In the genomic region with DNA sequence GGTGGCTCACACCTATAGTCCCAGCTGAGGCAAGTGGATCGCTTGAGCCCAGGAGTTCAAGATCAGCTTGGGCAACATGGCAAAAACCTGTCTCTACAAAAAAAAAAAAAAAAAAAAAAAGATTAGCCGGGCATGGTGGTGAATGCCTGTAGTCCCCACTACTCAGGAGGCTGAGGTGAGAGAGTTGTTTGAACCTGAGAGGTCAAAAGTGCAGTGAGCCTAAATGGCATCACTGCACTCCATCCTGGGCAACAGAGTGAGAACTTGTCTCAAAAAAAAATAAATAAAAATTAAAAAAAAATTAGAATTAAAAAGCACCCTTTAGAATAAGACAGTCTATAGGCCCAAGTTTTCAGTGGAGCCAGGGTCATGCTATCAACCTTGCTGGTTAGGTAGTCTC, we compare ENCODE assay signal across 16 cellular contexts.
DNase-seq lines count a peak whose midpoint lies in the region; ATAC-seq and TF ChIP-seq lines count a peak whose summit lies in the region.
"Had no signal": no experiment of that assay in that cellular context is flagged by ENCODE, and none has a peak within 500 bp of the region (broad histone marks: within the 10 kb centered on the region; RNA-seq: fewer than 3 reads in every experiment).

No MANE protein-coding gene starts in this region.

- no peak overlapping the region; the same call in 1 of the 2 replicates for H3K4me2 ChIP-seq in MM.1S (ENCODE audit: low read depth, low read length)
- H3K4me2 ChIP-seq: BLaER1 had no signal

- TF ChIP-seq CTCF in GM12865 (IDR thresholded peaks at IDR 0.05; ENCODE audit: insufficient read depth, low read depth, low read length, missing control alignments) (no peak), MM.1S (IDR thresholded peaks at IDR 0.05; ENCODE audit: low read length) (no peak), body of pancreas (IDR thresholded peaks at IDR 0.05) (no peak)

- ATAC-seq in GM21360 (IDR thresholded peaks at IDR 0.05; ENCODE audit: unreplicated experiment) (peak; percentile 6), body of pancreas (no peak), HG03457 (IDR thresholded peaks at IDR 0.05; ENCODE audit: unreplicated experiment) (no peak)
- ATAC-seq: left ventricle myocardium superior, right cardiac atrium had no signal

- no peaks in the 10 kb centered on the region for H3K79me2 ChIP-seq in MM.1S (ENCODE audit: low read length)

- intact Hi-C loops in body of pancreas (cut with DNase I), result no loop called here

- no peak overlapping the region for H3K4me3 ChIP-seq in GM12865 (ENCODE audit: low read depth, low read length)
- no peak overlapping the region for H3K4me3 ChIP-seq in MM.1S (ENCODE audit: low read length)
- H3K4me3 ChIP-seq in body of pancreas, result no peak overlapping the region
- H3K4me3 ChIP-seq: BLaER1, breast epithelium had no signal

- WGBS in body of pancreas, 2 donors, result 92 to 96% methylated on average over 2 of the region's 2 CpGs

- peaks cover 38% of the 10 kb centered on the region for H3F3A ChIP-seq in MM.1S (ENCODE audit: insufficient read depth, low read length)

- H3K9me3 ChIP-seq in MM.1S (replicated peaks; ENCODE audit: insufficient read depth, low read length) (no peaks in the 10 kb centered on the region), body of pancreas (no peaks in the 10 kb centered on the region)
- H3K9me3 ChIP-seq: BLaER1, breast epithelium had no signal

- H3K36me3 ChIP-seq in MM.1S (replicated peaks; ENCODE audit: insufficient read depth, low read length) (no peaks in the 10 kb centered on the region), body of pancreas (replicated peaks in 1 of 2; ENCODE audit: insufficient read depth in 1 of 2, low read depth in 2 of 2) (no peaks in the 10 kb centered on the region)
- H3K36me3 ChIP-seq: BLaER1, breast epithelium had no signal

- no peaks in the 10 kb centered on the region for H3K9me2 ChIP-seq in MM.1S (replicated peaks; ENCODE audit: insufficient read depth, low read length)

- peak; percentile 58 for DNase-seq in GM12865 (ENCODE audit: low read depth)
- DNase-seq in MM.1S, result peak; percentile 42
- DNase-seq in body of pancreas, result no peak
- DNase-seq in amniotic stem cell (lab: John Stamatoyannopoulos, UW), result no peak
- no peak for DNase-seq in GM03348 (ENCODE audit: low spot score)
- DNase-seq in cerebellar cortex (ENCODE audit: low spot score), result no peak
- DNase-seq: activated effector memory CD4-positive, alpha-beta T cell treated with anti-CD3 and anti-CD28 coated beads, Interleukin-2, amount 50 U/mL, for 16 hours; Karpas-422; left ventricle myocardium superior; NCI-H187; right cardiac atrium; stimulated activated CD4-positive, alpha-beta T cell treated with anti-CD3 and anti-CD28 coated beads, Interleukin-1b, Interleukin-23, amount 100 ng/mL, for 48 hours had no signal

- H3K27ac ChIP-seq in MM.1S (ENCODE audit: low read length) (peak overlapping the region; percentile 95; the same call in 1 of the 2 replicates), body of pancreas (peak overlapping the region in 3 of 4 donors; percentile 7 to 88 (median 75))
- H3K27ac ChIP-seq: BLaER1, breast epithelium had no signal

- no peak overlapping the region for H2AFZ ChIP-seq in MM.1S (ENCODE audit: low read length)

- TF ChIP-seq POLR2A in body of pancreas (IDR thresholded peaks at IDR 0.05), result no peak

- peaks cover 40% of the 10 kb centered on the region for H3K4me1 ChIP-seq in MM.1S (ENCODE audit: low read length)
- H3K4me1 ChIP-seq in body of pancreas, result peaks cover 79% of the 10 kb centered on the region
- H3K4me1 ChIP-seq: BLaER1, breast epithelium had no signal

- no peak overlapping the region for H3K9ac ChIP-seq in MM.1S (ENCODE audit: low read length)
- H3K9ac ChIP-seq: BLaER1 had no signal

- no peaks in the 10 kb centered on the region for H4K20me1 ChIP-seq in MM.1S (ENCODE audit: insufficient read depth, low read length)
- H4K20me1 ChIP-seq: BLaER1 had no signal

- H3K27me3 ChIP-seq in MM.1S (replicated peaks; ENCODE audit: insufficient read depth, low read length) (no peaks in the 10 kb centered on the region), body of pancreas (no peaks in the 10 kb centered on the region)
- H3K27me3 ChIP-seq: BLaER1, breast epithelium had no signal

Comparison
In these comparisons a context has a peak if more than half of its experiments do, and no peak if none do; other contexts are left out.
1. DNase-seq: peak in GM12865 (single experiment) and MM.1S (single experiment); none in body of pancreas (0 of 4), amniotic stem cell (single experiment), GM03348 (single experiment) and cerebellar cortex (single experiment).